Comparison of ENCODE assay signal across 8 cellular contexts in the genomic region with DNA sequence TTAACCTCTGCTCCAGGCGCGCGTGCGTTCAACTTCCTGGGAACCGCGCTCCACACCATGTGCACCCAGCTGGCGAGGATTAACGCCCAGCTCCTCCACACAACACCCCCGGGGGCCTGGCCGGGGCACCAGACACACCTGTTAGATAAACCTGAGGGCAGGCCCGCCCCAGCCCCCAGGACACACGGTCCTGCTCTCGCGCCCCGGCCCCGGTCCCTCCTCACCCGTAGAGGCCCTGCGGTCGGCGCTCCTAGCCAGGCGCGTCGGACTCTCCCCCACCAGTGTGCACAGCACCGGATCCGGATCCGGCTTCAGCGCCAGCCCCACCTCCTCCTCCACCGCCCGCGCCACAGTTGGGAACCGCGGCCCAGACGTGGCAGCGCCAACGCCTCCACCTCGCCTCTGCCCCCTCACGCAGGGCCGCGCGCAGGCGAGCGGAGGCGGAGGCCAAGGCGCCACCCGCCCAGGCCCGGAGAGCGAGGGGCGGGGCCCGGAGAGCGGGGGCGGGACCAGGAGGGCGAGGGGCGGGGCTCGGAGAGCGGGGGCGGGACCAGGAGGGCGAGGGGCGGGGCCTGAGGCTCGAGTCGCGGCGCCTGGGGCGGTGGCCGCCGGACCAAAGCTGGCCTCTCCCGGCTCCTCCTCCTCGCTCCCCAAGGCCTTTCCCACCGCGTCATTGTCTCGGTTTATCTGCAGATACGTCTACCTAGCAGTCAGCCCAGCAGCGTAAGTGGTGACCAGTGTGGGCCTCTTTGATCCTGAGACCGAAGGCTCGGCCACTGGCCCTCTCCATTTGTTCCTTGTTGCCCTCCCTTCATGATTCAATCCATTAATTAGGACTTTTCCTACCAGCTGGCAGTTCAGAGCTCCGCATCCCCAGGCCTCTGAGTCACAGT. TPM values are rescaled to one million over a fixed set of nuclear protein-coding genes. Genes with fewer than 3 reads are reported as not detected.
DNase-seq lines count a peak whose midpoint lies in the region; ATAC-seq and TF ChIP-seq lines count a peak whose summit lies in the region.

A gene (minus strand): TSS at position 404 of the 893 bp plus-strand sequence. CDS start 6,957 bp downstream, outside the sequence.

- peaks cover 32% of the 10 kb centered on the region for H3K4me1 ChIP-seq in CD4-positive, alpha-beta memory T cell (ENCODE audit: insufficient read depth, low read length)
- H3K4me1 ChIP-seq in ectodermal cell (ENCODE audit: control insufficient read depth, insufficient read depth, low read length): peaks cover 7% of the 10 kb centered on the region
- peaks cover 26% of the 10 kb centered on the region for H3K4me1 ChIP-seq in lower lobe of right lung

- CTCF ChIA-PET in CD4-positive, alpha-beta memory T cell (lab: Charles Lee; ENCODE audit: partially characterized antibody): interaction anchor here (1.1 kb wide), 1 partner anchor 123 kb away, joined by 3 read pairs; no protein-coding TSS in a partner anchor

- peak; percentile 90 to 93 (median 92) for DNase-seq in CD4-positive, alpha-beta memory T cell
- DNase-seq in HPDE6-E6E7 (ENCODE audit: extremely low spot score): peak; percentile 79
- DNase-seq in NK-92 (lab: John Stamatoyannopoulos, UW; ENCODE audit: unreplicated experiment): peak; percentile 51
- DNase-seq in activated CD8-positive, alpha-beta memory T cell treated with anti-CD3 and anti-CD28 coated beads for 1 hour (ENCODE audit: extremely low read depth in 1 of 2, low read depth in 1 of 2): peak; percentile 68 to 82
- peak; percentile 91 for DNase-seq in lower lobe of right lung
- DNase-seq in stimulated activated CD4-positive, alpha-beta T cell treated with anti-CD3 and anti-CD28 coated beads, TNF-alpha, amount 100 ng/mL, for 1 hour (ENCODE audit: low read depth in 3 of 3, low spot score in 1 of 3): peak; percentile 72 to 83 (median 76)

- peak within 1 kb of the TSS; percentile 90 to 96 (median 94) for H3K27ac Mint-ChIP-seq in CD4-positive, alpha-beta memory T cell

- no peaks in the 10 kb centered on the region for H3K9me3 ChIP-seq in CD4-positive, alpha-beta memory T cell (ENCODE audit: control insufficient read depth in 1 of 2, low read length in 2 of 2)
- H3K9me3 ChIP-seq in ectodermal cell (ENCODE audit: control insufficient read depth, low read length): no peaks in the 10 kb centered on the region
- no peaks in the 10 kb centered on the region for H3K9me3 ChIP-seq in lower lobe of right lung

- no peaks in the 10 kb centered on the region for H3K27me3 ChIP-seq in CD4-positive, alpha-beta memory T cell (ENCODE audit: insufficient read depth, low read length)
- H3K27me3 ChIP-seq in ectodermal cell (ENCODE audit: control insufficient read depth, insufficient read depth, low read length, poor library complexity, severe bottlenecking) (no peaks in the 10 kb centered on the region), lower lobe of right lung (ENCODE audit: low read depth) (no peaks in the 10 kb centered on the region)

- peak within 1 kb of the TSS; percentile 88 to 97 (median 92) for H3K4me3 Mint-ChIP-seq in CD4-positive, alpha-beta memory T cell

- H3K27ac ChIP-seq in CD4-positive, alpha-beta memory T cell (ENCODE audit: low read depth, low read length): peak within 1 kb of the TSS; percentile 70
- H3K27ac ChIP-seq in ectodermal cell (ENCODE audit: insufficient read depth, low read depth, low read length, poor library complexity, severe bottlenecking) (peak within 1 kb of the TSS; percentile 89), lower lobe of right lung (peak within 1 kb of the TSS; percentile 88)

- H3K4me3 ChIP-seq in CD4-positive, alpha-beta memory T cell (ENCODE audit: low read length in 2 of 2): peak within 1 kb of the TSS; percentile 57 to 90
- H3K4me3 ChIP-seq in ectodermal cell (ENCODE audit: insufficient read depth, low read depth, low read length) (peak within 1 kb of the TSS; percentile 79), lower lobe of right lung (peak within 1 kb of the TSS; percentile 94)

- intact Hi-C loops in CD4-positive, alpha-beta memory T cell (cut with micrococcal nuclease): loop anchor here (1.0 kb wide), 4 partner anchors 62 to 361 kb away; a partner anchor contains a TSS
- intact Hi-C loops in lower lobe of right lung (cut with DNase I): no loop called here

- H3K9me3 Mint-ChIP-seq in CD4-positive, alpha-beta memory T cell: peaks cover 0 to 3% (median under 1%) of the 10 kb centered on the region in 8 donors

- no peaks in the 10 kb centered on the region for H3K27me3 Mint-ChIP-seq in CD4-positive, alpha-beta memory T cell

- WGBS in ectodermal cell, 2 experiments: 1% methylated on average over 75 of the region's 75 CpGs

- no peak for TF ChIP-seq CTCF in lower lobe of right lung (IDR thresholded peaks at IDR 0.05)

- POLR2A ChIA-PET in CD4-positive, alpha-beta memory T cell (lab: Charles Lee; ENCODE audit: partially characterized antibody): interaction anchor here (0.8 to 3.6 kb wide), 16 partner anchors 10 to 362 kb away, joined by 3 to 24 read pairs (median 4); a partner anchor contains a TSS

- H3K36me3 ChIP-seq in CD4-positive, alpha-beta memory T cell (ENCODE audit: insufficient read depth, low read length): no peaks in the 10 kb centered on the region
- H3K36me3 ChIP-seq in ectodermal cell (ENCODE audit: control insufficient read depth, insufficient read depth, low read length) (no peaks in the 10 kb centered on the region), lower lobe of right lung (no peaks in the 10 kb centered on the region)

- H3K36me3 Mint-ChIP-seq in CD4-positive, alpha-beta memory T cell: peaks cover 0 to 6% of the 10 kb centered on the region in 2 donors

- peak; percentile 90 for ATAC-seq in GM19463 (IDR thresholded peaks at IDR 0.05; ENCODE audit: unreplicated experiment)
- peak; percentile 98 to 99 for ATAC-seq in lower lobe of right lung

- peaks cover 27 to 48% (median 36%) of the 10 kb centered on the region in 4 donors for H3K4me1 Mint-ChIP-seq in CD4-positive, alpha-beta memory T cell

RNA-seq across cellular contexts. Expression of the gene that starts here (rescaled TPM):
- total RNA-seq in CD4-positive, alpha-beta memory T cell: 10 to 100 TPM; 10.0 to 15.2 TPM
- polyA plus RNA-seq in CD4-positive, alpha-beta memory T cell: 10 to 100 TPM; 10.0 to 16.2 TPM
- polyA plus RNA-seq in ectodermal cell (2013, experiment 1 of 4): 36.2 TPM
- polyA plus RNA-seq in ectodermal cell (2013, experiment 2 of 4): 41.6 TPM
- polyA plus RNA-seq in ectodermal cell (2013, experiment 3 of 4): 25.7 TPM
- 26.5 TPM for polyA plus RNA-seq in ectodermal cell (2013, experiment 4 of 4)
- 9.5 TPM for total RNA-seq in lower lobe of right lung

Comparison
In these comparisons a context has a peak if more than half of its experiments do, and no peak if none do; other contexts are left out.
1. Peak in every context shown above with its lines: DNase-seq, ATAC-seq, H3K4me3 ChIP-seq and H3K27ac ChIP-seq.